In the genomic region with DNA sequence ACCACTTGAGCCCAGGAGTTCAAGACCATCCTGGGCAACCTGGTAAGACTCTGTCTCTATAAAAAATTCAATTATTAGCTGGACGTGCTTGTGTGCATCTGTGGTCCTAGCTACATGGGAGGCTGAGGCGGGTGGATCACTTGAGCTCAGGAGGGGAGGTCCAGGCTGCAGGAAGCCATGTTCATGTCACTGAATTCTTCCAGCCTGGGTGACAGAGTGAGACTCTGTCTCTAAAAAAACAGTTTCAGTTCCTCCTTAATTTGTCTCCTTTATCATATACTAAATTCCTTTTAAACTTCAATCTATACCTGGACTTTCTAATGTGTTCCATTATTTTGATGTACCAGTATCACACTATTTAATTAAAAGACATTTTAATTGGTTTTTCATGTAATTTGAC, we compare ENCODE assay signal across 29 cellular contexts.
"Had no signal": no experiment of that assay in that cellular context is flagged by ENCODE, and none has a peak within 500 bp of the region (broad histone marks: within the 10 kb centered on the region; RNA-seq: fewer than 3 reads in every experiment).

No MANE protein-coding gene starts in this region.

- FAIRE-seq: keratinocyte had no signal

- H3K9me3 ChIP-seq: gastrocnemius medialis, prostate gland, right atrium auricular region, testis, tibial artery had no signal

- H3K4me3 ChIP-seq: gastrocnemius medialis, lung, neural progenitor cell, prostate gland, right atrium auricular region, smooth muscle cell, testis, tibial artery had no signal

- H3K4me3 Mint-ChIP-seq: endodermal cell; naive thymus-derived CD4-positive, alpha-beta T cell; nephron; neural progenitor cell; stimulated activated effector memory CD8-positive, alpha-beta T cell treated with anti-CD3 and anti-CD28 coated beads, Interleukin-12 subunit alpha, Interleukin-12 subunit beta, amount 100 ng/mL, for 72 hours; type B pancreatic cell had no signal

- ATAC-seq: esophagus mucosa; gastrocnemius medialis; left ventricle myocardium superior; naive thymus-derived CD4-positive, alpha-beta T cell; sciatic nerve; stimulated activated effector memory CD8-positive, alpha-beta T cell treated with anti-CD3 and anti-CD28 coated beads, Interleukin-12 subunit alpha, Interleukin-12 subunit beta, amount 100 ng/mL, for 72 hours; stimulated activated naive CD8-positive, alpha-beta T cell treated with anti-CD3 and anti-CD28 coated beads, Interleukin-15, Interleukin-2, amounts not matched to agents 100 U/mL and 50 U/mL, for 24 hours had no signal

- DNase-seq: effector CD8-positive, alpha-beta T cell; endodermal cell; foreskin fibroblast; gastrocnemius medialis; head of caudate nucleus; left ventricle myocardium superior; mesenchymal stem cell; midbrain; naive thymus-derived CD4-positive, alpha-beta T cell; nucleus accumbens; stimulated activated CD4-positive, alpha-beta T cell treated with anti-CD3 and anti-CD28 coated beads, Interleukin-12 subunit alpha, Interleukin-12 subunit beta, amount 100 ng/mL, for 4 hours; stimulated activated CD4-positive, alpha-beta T cell treated with anti-CD3 and anti-CD28 coated beads, Interleukin-2, amount 100 ng/mL, for 24 hours; stimulated activated CD4-positive, alpha-beta T cell treated with anti-CD3 and anti-CD28 coated beads, Interleukin-4, amount 100 ng/mL, for 24 hours; stimulated activated naive CD8-positive, alpha-beta T cell treated with anti-CD3 and anti-CD28 coated beads, Interleukin-15, Interleukin-2, amounts not matched to agents 100 U/mL and 50 U/mL, for 24 hours; substantia nigra; testis; tibial artery had no signal

- H3K4me1 ChIP-seq: neural progenitor cell, prostate gland, right atrium auricular region, testis, tibial artery had no signal

- H3K36me3 ChIP-seq: gastrocnemius medialis, neural progenitor cell, prostate gland, right atrium auricular region, tibial artery had no signal

- H3K9ac ChIP-seq: neural progenitor cell had no signal

- H3K9me3 Mint-ChIP-seq: endodermal cell; neural progenitor cell; stimulated activated effector memory CD8-positive, alpha-beta T cell treated with anti-CD3 and anti-CD28 coated beads, Interleukin-12 subunit alpha, Interleukin-12 subunit beta, amount 100 ng/mL, for 72 hours had no signal

- H3K27me3 ChIP-seq: gastrocnemius medialis, neural progenitor cell, right atrium auricular region, testis, tibial artery had no signal

- H3K36me3 Mint-ChIP-seq: naive thymus-derived CD4-positive, alpha-beta T cell; neural progenitor cell; stimulated activated effector memory CD8-positive, alpha-beta T cell treated with anti-CD3 and anti-CD28 coated beads, Interleukin-12 subunit alpha, Interleukin-12 subunit beta, amount 100 ng/mL, for 72 hours; type B pancreatic cell had no signal

- H3K4me2 ChIP-seq: neural progenitor cell, smooth muscle cell had no signal

- H2AFZ ChIP-seq: neural progenitor cell had no signal

- H3K27ac Mint-ChIP-seq: endodermal cell; naive thymus-derived CD4-positive, alpha-beta T cell; nephron; neural progenitor cell; stimulated activated effector memory CD8-positive, alpha-beta T cell treated with anti-CD3 and anti-CD28 coated beads, Interleukin-12 subunit alpha, Interleukin-12 subunit beta, amount 100 ng/mL, for 72 hours; type B pancreatic cell had no signal

- H3K27ac ChIP-seq: epithelial cell of prostate, gastrocnemius medialis, neural progenitor cell, prostate gland, right atrium auricular region, testis, tibial artery had no signal

- H3K4me1 Mint-ChIP-seq: nephron; neural progenitor cell; stimulated activated effector memory CD8-positive, alpha-beta T cell treated with anti-CD3 and anti-CD28 coated beads, Interleukin-12 subunit alpha, Interleukin-12 subunit beta, amount 100 ng/mL, for 72 hours had no signal
